In the genomic region with DNA sequence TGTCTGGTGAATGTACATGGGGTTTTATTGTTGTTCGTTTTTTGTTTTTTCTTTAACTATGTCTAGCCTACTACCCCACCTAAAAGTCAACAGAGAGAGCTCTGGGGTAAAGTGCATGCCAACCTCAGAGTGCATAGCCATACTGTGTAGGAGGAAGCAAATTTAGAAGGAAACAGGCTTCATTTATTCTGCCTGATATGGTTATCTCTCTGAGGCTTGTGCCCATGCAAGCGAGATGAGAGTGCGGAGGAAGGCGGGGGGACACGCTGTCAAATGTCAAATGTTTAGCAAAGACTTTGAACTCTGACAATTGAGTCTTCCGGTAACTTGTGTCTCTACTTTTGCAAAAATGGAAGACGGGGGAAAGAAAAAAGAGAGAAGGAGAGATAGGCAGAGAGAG, we compare ENCODE assay signal across 12 cellular contexts.
A peak's percentile ranks its signal among the peaks of the same experiment; 100 is the strongest.
DNase-seq lines count a peak whose midpoint lies in the region; ATAC-seq and TF ChIP-seq lines count a peak whose summit lies in the region.
"Had no signal": no experiment of that assay in that cellular context is flagged by ENCODE, and none has a peak within 500 bp of the region (broad histone marks: within the 10 kb centered on the region; RNA-seq: fewer than 3 reads in every experiment).

No MANE protein-coding gene starts in this region.

- peak overlapping the region; percentile 95 for H3K27ac ChIP-seq in CD4-positive, alpha-beta T cell (ENCODE audit: low read depth, low read length)
- H3K27ac ChIP-seq in endodermal cell (ENCODE audit: low read depth, low read length), result no peak overlapping the region
- H3K27ac ChIP-seq: C4-2B, VCaP had no signal

- WGBS in endodermal cell (ENCODE audit: insufficient coverage in 1 of 2, insufficient read length in 1 of 2), 2 experiments, result 92 to 98% methylated on average over 6 of the region's 7 CpGs

- intact Hi-C loops in CD4-positive, alpha-beta T cell (cut with DNase I, micrococcal nuclease), result loop anchor here (2.0 to 5.0 kb wide), 7 partner anchors 35 to 465 kb away; no protein-coding TSS in a partner anchor
- intact Hi-C loops in natural killer cell (cut with micrococcal nuclease), result loop anchor here (2.0 to 10.0 kb wide), 3 partner anchors 229 to 543 kb away; no protein-coding TSS in a partner anchor

- DNase-seq in CD4-positive, alpha-beta T cell, result peak in 9 of 10 experiments; percentile 56 to 75 (median 67)
- DNase-seq in T-cell, result peak; percentile 42 to 87 (median 71)
- DNase-seq in activated effector memory CD4-positive, alpha-beta T cell treated with anti-CD3 and anti-CD28 coated beads, Interleukin-2, amount 50 U/mL, for 16 hours, result peak; percentile 83
- no peak for DNase-seq in natural killer cell
- no peak for DNase-seq in NCI-H446 treated with DMSO at 0.1 percent for 48 hours (lab: John Stamatoyannopoulos, UW)
- DNase-seq in endodermal cell, result no peak
- no peak for DNase-seq in NCI-H2029 (lab: John Stamatoyannopoulos, UW)
- DNase-seq: mesendoderm, NCI-H2081 treated with DMSO at 0.1 percent for 48 hours had no signal

- CTCF ChIA-PET in CD4-positive, alpha-beta T cell (lab: Charles Lee), result interaction anchor here (0.9 to 4.7 kb wide), 5 partner anchors 9 to 466 kb away, joined by 3 to 51 read pairs (median 5); no protein-coding TSS in a partner anchor
- CTCF ChIA-PET in T-cell (lab: Charles Lee), result interaction anchor here (0.5 to 3.6 kb wide), 6 partner anchors 10 to 340 kb away, joined by 3 to 40 read pairs (median 4); no protein-coding TSS in a partner anchor

- H3K4me3 ChIP-seq in endodermal cell (ENCODE audit: low read length), result no peak overlapping the region

- ATAC-seq in CD4-positive, alpha-beta T cell (ENCODE audit: poor library complexity), result peak; percentile 64
- ATAC-seq in T-cell (replicated peaks in 1 of 4) (peak; percentile 67 to 74 (median 69)), natural killer cell (no peak), GM18498 (IDR thresholded peaks at IDR 0.05; ENCODE audit: unreplicated experiment) (no peak)

- peaks cover 4% of the 10 kb centered on the region for H3K9me3 Mint-ChIP-seq in CD4-positive, alpha-beta T cell
- peaks cover 0 to 3% (median 0%) of the 10 kb centered on the region in 3 donors for H3K9me3 Mint-ChIP-seq in T-cell
- no peaks in the 10 kb centered on the region for H3K9me3 Mint-ChIP-seq in natural killer cell
- H3K9me3 Mint-ChIP-seq in endodermal cell, result no peaks in the 10 kb centered on the region

- peaks cover 98% of the 10 kb centered on the region for H3K4me1 Mint-ChIP-seq in CD4-positive, alpha-beta T cell (ENCODE audit: low read depth)
- H3K4me1 Mint-ChIP-seq in T-cell (peaks cover 92 to 98% (median 96%) of the 10 kb centered on the region in 3 donors), natural killer cell (peaks cover 73 to 85% of the 10 kb centered on the region in 2 donors), endodermal cell (no peaks in the 10 kb centered on the region)

- peaks cover 25% of the 10 kb centered on the region for H3K36me3 Mint-ChIP-seq in CD4-positive, alpha-beta T cell (ENCODE audit: low read depth)
- H3K36me3 Mint-ChIP-seq in T-cell (peaks cover 9% of the 10 kb centered on the region), natural killer cell (no peaks in the 10 kb centered on the region), endodermal cell (ENCODE audit: low read depth) (no peaks in the 10 kb centered on the region)

- TF ChIP-seq CTCF in CD4-positive, alpha-beta T cell (IDR thresholded peaks at IDR 0.05), result no peak
- TF ChIP-seq CTCF in natural killer cell (IDR thresholded peaks at IDR 0.05) (no peak), endodermal cell (conservative IDR thresholded peaks at IDR 0.05) (no peak)

- POLR2A ChIA-PET in CD4-positive, alpha-beta T cell (lab: Charles Lee), result interaction anchor here (1.0 to 11.8 kb wide), 15 partner anchors 9 to 338 kb away, joined by 3 to 212 read pairs (median 20); no protein-coding TSS in a partner anchor
- POLR2A ChIA-PET in T-cell (lab: Charles Lee), result interaction anchor here (0.5 to 3.9 kb wide), 6 partner anchors 9 to 414 kb away, joined by 3 to 52 read pairs (median 4); no protein-coding TSS in a partner anchor

- no peaks in the 10 kb centered on the region for H3K27me3 Mint-ChIP-seq in CD4-positive, alpha-beta T cell
- H3K27me3 Mint-ChIP-seq in T-cell (no peaks in the 10 kb centered on the region), natural killer cell (ENCODE audit: low read depth in 2 of 2) (no peaks in the 10 kb centered on the region), endodermal cell (ENCODE audit: insufficient read depth) (no peaks in the 10 kb centered on the region)

- no peak overlapping the region for H3K9ac ChIP-seq in endodermal cell (ENCODE audit: extremely low read depth, low read length, poor library complexity, severe bottlenecking)

- H3K4me3 Mint-ChIP-seq in CD4-positive, alpha-beta T cell, result peak overlapping the region; percentile 90
- peak overlapping the region; percentile 87 to 91 (median 91) for H3K4me3 Mint-ChIP-seq in T-cell
- peak overlapping the region; percentile 94 for H3K4me3 Mint-ChIP-seq in natural killer cell
- H3K4me3 Mint-ChIP-seq in endodermal cell, result no peak overlapping the region

- no peaks in the 10 kb centered on the region for H3K27me3 ChIP-seq in CD4-positive, alpha-beta T cell (ENCODE audit: control insufficient read depth, insufficient read depth, low read length)
- no peaks in the 10 kb centered on the region for H3K27me3 ChIP-seq in endodermal cell (ENCODE audit: control insufficient read depth, insufficient read depth, low read length, poor library complexity, severe bottlenecking)

- no peaks in the 10 kb centered on the region for H3K4me1 ChIP-seq in endodermal cell (ENCODE audit: control insufficient read depth, insufficient read depth, low read length)

- H3K9me3 ChIP-seq in CD4-positive, alpha-beta T cell (ENCODE audit: control insufficient read depth, low read length), result no peaks in the 10 kb centered on the region
- H3K9me3 ChIP-seq in endodermal cell (ENCODE audit: control insufficient read depth, low read length), result no peaks in the 10 kb centered on the region

- peak overlapping the region; percentile 100 for H3K27ac Mint-ChIP-seq in CD4-positive, alpha-beta T cell
- H3K27ac Mint-ChIP-seq in T-cell (peak overlapping the region; percentile 98 to 100), natural killer cell (peak overlapping the region; percentile 98 to 99), endodermal cell (no peak overlapping the region)

- no peaks in the 10 kb centered on the region for H3K36me3 ChIP-seq in endodermal cell (ENCODE audit: control insufficient read depth, insufficient read depth, low read length)

Comparison
In these comparisons a context has a peak if more than half of its experiments do, and no peak if none do; other contexts are left out.
1. ATAC-seq: peak in CD4-positive, alpha-beta T cell (single experiment) and T-cell (4 of 4); none in natural killer cell (0 of 3) and GM18498 (single experiment).
2. DNase-seq: peak in CD4-positive, alpha-beta T cell (9 of 10), T-cell (34 of 34) and activated effector memory CD4-positive, alpha-beta T cell treated with anti-CD3 and anti-CD28 coated beads, Interleukin-2, amount 50 U/mL, for 16 hours (single experiment); none in natural killer cell (single experiment), NCI-H446 treated with DMSO at 0.1 percent for 48 hours (single experiment), endodermal cell (single experiment) and NCI-H2029 (single experiment).